ENCODE assay signal across 16 cellular contexts in the genomic region with DNA sequence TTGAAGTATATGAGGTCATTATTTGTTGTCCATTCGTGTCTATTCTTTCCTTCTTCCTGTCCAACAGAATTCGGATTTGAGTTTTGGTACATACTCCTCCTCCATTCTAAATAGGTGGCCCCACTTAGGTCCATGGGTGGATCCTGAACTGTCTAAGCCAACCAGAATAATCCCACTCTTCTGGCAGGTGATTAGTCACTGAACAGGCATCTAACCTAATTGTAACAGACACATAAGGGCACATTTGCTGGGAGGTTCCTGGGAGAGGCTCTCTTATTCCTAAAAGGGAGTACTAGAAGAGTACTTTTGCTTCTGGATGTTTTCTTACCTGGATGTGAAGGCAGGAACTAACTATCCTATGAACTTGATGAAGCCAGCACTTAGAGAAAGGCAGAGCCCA. TPM values are rescaled to one million over a fixed set of nuclear protein-coding genes. Genes with fewer than 3 reads are reported as not detected.
DNase-seq lines count a peak whose midpoint lies in the region; ATAC-seq, FAIRE-seq and TF ChIP-seq lines count a peak whose summit lies in the region.
"Had no signal": no experiment of that assay in that cellular context is flagged by ENCODE, and none has a peak within 500 bp of the region (broad histone marks: within the 10 kb centered on the region; RNA-seq: fewer than 3 reads in every experiment).

No MANE protein-coding gene starts in this region.

- H3K27me3 ChIP-seq in K562 (ENCODE audit: control insufficient read depth in 2 of 2, insufficient read depth in 2 of 2, low read length in 2 of 2) (no peaks in the 10 kb centered on the region), mesendoderm (ENCODE audit: insufficient read depth, low read length, poor library complexity) (no peaks in the 10 kb centered on the region), esophagus squamous epithelium (no peaks in the 10 kb centered on the region)
- H3K27me3 ChIP-seq: BLaER1 treated with 17β-estradiol and CSF1 and Interleukin-3, amounts not matched to agents 10 nM and 100 nM had no signal

- H2BK5ac ChIP-seq in mesendoderm (ENCODE audit: low read length), result no peak overlapping the region

- ATAC-seq in K562, result peak; percentile 33; the same call in 1 of the 3 replicates
- ATAC-seq in activated naive CD8-positive, alpha-beta T cell treated with anti-CD3 and anti-CD28 coated beads, Interleukin-2, amount 50 U/mL, for 24 hours, result no peak

- no peak overlapping the region for H3K27ac ChIP-seq in K562 (ENCODE audit: extremely low read depth, low read depth, low read length)
- H3K27ac ChIP-seq in mesendoderm (ENCODE audit: low read depth, low read length), result no peak overlapping the region
- no peak overlapping the region for H3K27ac ChIP-seq in esophagus squamous epithelium
- H3K27ac ChIP-seq: BLaER1 treated with 17β-estradiol and CSF1 and Interleukin-3, amounts not matched to agents 10 nM and 100 nM; GM23248 had no signal

- no peak for FAIRE-seq in K562 (lab: Jason Lieb, UNC)
- FAIRE-seq: H54 had no signal

- H3K4me3 Mint-ChIP-seq in activated naive CD8-positive, alpha-beta T cell treated with anti-CD3 and anti-CD28 coated beads, Interleukin-2, amount 50 U/mL, for 24 hours, result no peak overlapping the region
- H3K4me3 Mint-ChIP-seq: CD4-positive, CD25-positive, alpha-beta regulatory T cell had no signal

- CTCF ChIA-PET in K562 (lab: Yijun Ruan, JAX; ENCODE audit: low intra/inter-chr PET ratio), result no interaction called here

- H3K4me3 ChIP-seq in K562, result no peak overlapping the region
- H3K4me3 ChIP-seq in mesendoderm (ENCODE audit: low read length), result no peak overlapping the region
- H3K4me3 ChIP-seq in esophagus squamous epithelium, result no peak overlapping the region
- H3K4me3 ChIP-seq: BLaER1 treated with 17β-estradiol and CSF1 and Interleukin-3, amounts not matched to agents 10 nM and 100 nM; GM23248 had no signal

- H3K79me1 ChIP-seq in mesendoderm (ENCODE audit: low read length), result no peaks in the 10 kb centered on the region

- no peak overlapping the region for H2BK15ac ChIP-seq in mesendoderm (replicated peaks; ENCODE audit: low read depth)

- intact Hi-C loops in K562 (cut with micrococcal nuclease), result no loop called here
- intact Hi-C loops in esophagus squamous epithelium (cut with DNase I), result no loop called here

- H3K36me3 Mint-ChIP-seq in activated naive CD8-positive, alpha-beta T cell treated with anti-CD3 and anti-CD28 coated beads, Interleukin-2, amount 50 U/mL, for 24 hours (ENCODE audit: low read depth), result no peaks in the 10 kb centered on the region
- H3K36me3 Mint-ChIP-seq: CD4-positive, CD25-positive, alpha-beta regulatory T cell had no signal

- no peaks in the 10 kb centered on the region for H4K20me1 ChIP-seq in K562 (replicated peaks; ENCODE audit: control insufficient read depth, insufficient read depth, low read length)
- H4K20me1 ChIP-seq: BLaER1 treated with 17β-estradiol and CSF1 and Interleukin-3, amounts not matched to agents 10 nM and 100 nM had no signal

- no peak overlapping the region for H2AFZ ChIP-seq in K562 (ENCODE audit: low read depth, low read length)
- H2AFZ ChIP-seq: GM23248 had no signal

- H3K79me2 ChIP-seq in K562 (ENCODE audit: control insufficient read depth, insufficient read depth, low read length), result no peaks in the 10 kb centered on the region
- H3K79me2 ChIP-seq in mesendoderm (ENCODE audit: control insufficient read depth, insufficient read depth, low read length), result no peaks in the 10 kb centered on the region

- H3K18ac ChIP-seq in mesendoderm (ENCODE audit: low read length), result peak overlapping the region; percentile 45

- DNase-seq in NCI-H82 (lab: John Stamatoyannopoulos, UW) (peak; percentile 18), NCI-H82 treated with DMSO at 0.1 percent for 48 hours (lab: John Stamatoyannopoulos, UW; ENCODE audit: unreplicated experiment) (no peak), NCI-H226 (peak; percentile 56), K562 (ENCODE audit: extremely low read depth in 1 of 4, low spot score in 3 of 4) (no peak), mesendoderm (peak; percentile 63), esophagus squamous epithelium (lab: John Stamatoyannopoulos, UW) (no peak)
- no peak for DNase-seq in activated naive CD8-positive, alpha-beta T cell treated with anti-CD3 and anti-CD28 coated beads, Interleukin-2, amount 50 U/mL, for 24 hours
- DNase-seq: ACHN; Calu3; CD4-positive, CD25-positive, alpha-beta regulatory T cell; DMS 273 treated with DMSO at 0.1 percent for 48 hours; GM23248 had no signal

- H3K4me1 Mint-ChIP-seq in activated naive CD8-positive, alpha-beta T cell treated with anti-CD3 and anti-CD28 coated beads, Interleukin-2, amount 50 U/mL, for 24 hours, result no peaks in the 10 kb centered on the region
- H3K4me1 Mint-ChIP-seq: CD4-positive, CD25-positive, alpha-beta regulatory T cell had no signal

- no peak overlapping the region for H3K27ac Mint-ChIP-seq in activated naive CD8-positive, alpha-beta T cell treated with anti-CD3 and anti-CD28 coated beads, Interleukin-2, amount 50 U/mL, for 24 hours
- H3K27ac Mint-ChIP-seq: CD4-positive, CD25-positive, alpha-beta regulatory T cell had no signal

- no peak overlapping the region for H3K23ac ChIP-seq in mesendoderm (ENCODE audit: low read length)

- no peaks in the 10 kb centered on the region for H3K36me3 ChIP-seq in K562 (ENCODE audit: control insufficient read depth, insufficient read depth, low read length)
- H3K36me3 ChIP-seq in mesendoderm (ENCODE audit: control insufficient read depth, insufficient read depth, low read length), result no peaks in the 10 kb centered on the region
- no peaks in the 10 kb centered on the region for H3K36me3 ChIP-seq in esophagus squamous epithelium
- H3K36me3 ChIP-seq: BLaER1 treated with 17β-estradiol and CSF1 and Interleukin-3, amounts not matched to agents 10 nM and 100 nM had no signal

- POLR2A ChIA-PET in K562 (lab: Yijun Ruan, JAX), result interaction anchor here (0.8 kb wide), 1 partner anchor 34 kb away, joined by 3 read pairs; no protein-coding TSS in a partner anchor

- TF ChIP-seq POLR2A in K562 (conservative IDR thresholded peaks at IDR 0.05) (no peak), esophagus squamous epithelium (IDR thresholded peaks at IDR 0.05) (no peak)

- no peak for TF ChIP-seq EP300 in K562 (IDR thresholded peaks at IDR 0.05; ENCODE audit: low read length)

- H3K56ac ChIP-seq in mesendoderm (ENCODE audit: low read length), result no peak overlapping the region

- in situ Hi-C loops in K562 (cut with MboI), result no loop called here

- no peak overlapping the region for H3K4me2 ChIP-seq in K562 (ENCODE audit: insufficient read depth, low read length)
- no peak overlapping the region for H3K4me2 ChIP-seq in mesendoderm (ENCODE audit: low read length)
- H3K4me2 ChIP-seq: BLaER1 treated with 17β-estradiol and CSF1 and Interleukin-3, amounts not matched to agents 10 nM and 100 nM had no signal

- no peak overlapping the region for H3K9ac ChIP-seq in K562 (ENCODE audit: insufficient read depth in 1 of 2, low read depth in 2 of 2, low read length in 2 of 2)
- H3K9ac ChIP-seq in mesendoderm (ENCODE audit: low read length), result no peak overlapping the region
- H3K9ac ChIP-seq: BLaER1 treated with 17β-estradiol and CSF1 and Interleukin-3, amounts not matched to agents 10 nM and 100 nM; GM23248 had no signal

- WGBS in K562 (ENCODE audit: insufficient coverage, low coverage, missing lambda C conversion rate), result 14% methylated on average over 2 of the region's 2 CpGs
- WGBS in mesendoderm (ENCODE audit: extremely low coverage, insufficient coverage, low lambda C conversion rate), result no CpG with 5 or more reads among the region's 2 CpGs
- WGBS in esophagus squamous epithelium, 2 donors, result 78 to 89% methylated on average over 2 of the region's 2 CpGs

- H3K4ac ChIP-seq in mesendoderm (ENCODE audit: low read depth, low read length), result no peak overlapping the region

- BruUV-seq in K562 (replicated peaks; lab: Mats Ljungman, UMichigan), result no TSS peak

- H3K9me3 Mint-ChIP-seq in activated naive CD8-positive, alpha-beta T cell treated with anti-CD3 and anti-CD28 coated beads, Interleukin-2, amount 50 U/mL, for 24 hours, result no peaks in the 10 kb centered on the region

- H4K5ac ChIP-seq in mesendoderm (ENCODE audit: low read length), result no peak overlapping the region

- H3K9me3 ChIP-seq in K562 (replicated peaks; ENCODE audit: control insufficient read depth, insufficient read depth, low read depth, low read length), result no peaks in the 10 kb centered on the region
- no peaks in the 10 kb centered on the region for H3K9me3 ChIP-seq in esophagus squamous epithelium

- no peak overlapping the region for H4K8ac ChIP-seq in mesendoderm (ENCODE audit: low read depth, low read length)

- H2AK5ac ChIP-seq in mesendoderm (ENCODE audit: low read length), result no peak overlapping the region

- TF ChIP-seq RAD21 in K562 (CRISPR knock-in tag; conservative IDR thresholded peaks at IDR 0.05 in 1 of 2, IDR thresholded peaks at IDR 0.05 in 1 of 2), result no peak

- peaks cover 0 to 5% of the 10 kb centered on the region in 2 experiments; a peak in 1 of 5 replicates for H3K4me1 ChIP-seq in K562 (replicated peaks in 1 of 2; ENCODE audit: control insufficient read depth in 2 of 2, insufficient read depth in 2 of 2, low read length in 2 of 2)
- peaks cover 2% of the 10 kb centered on the region for H3K4me1 ChIP-seq in mesendoderm (ENCODE audit: control insufficient read depth, low read depth, low read length)
- H3K4me1 ChIP-seq in esophagus squamous epithelium, result no peaks in the 10 kb centered on the region
- H3K4me1 ChIP-seq: BLaER1 treated with 17β-estradiol and CSF1 and Interleukin-3, amounts not matched to agents 10 nM and 100 nM had no signal

- no peak overlapping the region for H2BK120ac ChIP-seq in mesendoderm (ENCODE audit: low read depth, low read length)

- TF ChIP-seq CTCF in K562 (IDR thresholded peaks at IDR 0.05 in 2 of 3, conservative IDR thresholded peaks at IDR 0.05 in 1 of 3; ENCODE audit: insufficient read depth in 2 of 3, low read depth in 1 of 3, low read length in 3 of 3) (no peak), esophagus squamous epithelium (IDR thresholded peaks at IDR 0.05) (no peak)

- no peaks in the 10 kb centered on the region for H3K9me1 ChIP-seq in K562 (ENCODE audit: control insufficient read depth, insufficient read depth, low read length)

- H3K27me3 Mint-ChIP-seq in activated naive CD8-positive, alpha-beta T cell treated with anti-CD3 and anti-CD28 coated beads, Interleukin-2, amount 50 U/mL, for 24 hours, result no peaks in the 10 kb centered on the region

RNA-seq across cellular contexts. Expression of a gene that starts 16.8 kb away (rescaled TPM):
- not detected in 2 replicates for total RNA-seq in K562 (2011; cell fraction: chromatin; rRNA removed; ENCODE audit: low replicate concordance)
- total RNA-seq in K562 (2011; cell fraction: nucleolus; rRNA removed), result not detected in 2 replicates
- not detected in 2 replicates for total RNA-seq in K562 (2011; cell fraction: nucleoplasm; rRNA removed)
- total RNA-seq in K562 (2014; rRNA removed) (not detected in 2 replicates), K562 (2014; rRNA removed; fragmentation: Illumina TruSeq; extraction: Trizol) (not detected in 2 replicates), K562 (2015; rRNA removed; fragmentation: Illumina TruSeq; extraction: Trizol) (not detected in 2 replicates), K562 (2021) (not detected in 2 replicates), esophagus squamous epithelium (not detected)
- polyA plus RNA-seq in K562 (2011; rRNA removed) (not detected in 2 replicates), K562 (2014; fragmentation: Illumina TruSeq; extraction: Trizol) (not detected in 2 replicates), K562 (2014; fragmentation: Nextera tagmentation; extraction: Ambion mirVana) (under 1 TPM in 1 of 2 experiments, not detected in 1; 0.10 TPM), K562 (2014; rRNA removed) (not detected in 2 replicates)
- polyA plus RNA-seq in K562 (2011; cell fraction: cytosol; rRNA removed), result not detected in 2 replicates
- polyA plus RNA-seq in K562 (2011; cell fraction: nucleus; rRNA removed), result not detected in 2 replicates
- polyA plus RNA-seq in K562 (2012), result not detected in 2 replicates
- polyA minus RNA-seq in K562 (2011; rRNA and poly(A)+ RNA removed), result not detected in 2 replicates
- not detected in 2 replicates for polyA minus RNA-seq in K562 (2011; cell fraction: cytosol; rRNA and poly(A)+ RNA removed)
- polyA minus RNA-seq in K562 (2011; cell fraction: nucleus; rRNA and poly(A)+ RNA removed), result not detected in 2 replicates
- not detected for polyA plus RNA-seq in mesendoderm (2013, experiment 1 of 2)
- polyA plus RNA-seq in mesendoderm (2013, experiment 2 of 2), result not detected
- total RNA-seq: A172; Calu3; CD4-positive, CD25-positive, alpha-beta regulatory T cell; Daoy; GM23248 had no signal
- polyA plus RNA-seq: CD4-positive, CD25-positive, alpha-beta regulatory T cell; GM23248 had no signal

Comparison
In these comparisons a context has a peak if more than half of its experiments do, and no peak if none do; other contexts are left out.
1. DNase-seq: peak in NCI-H82 (single experiment), NCI-H226 (single experiment) and mesendoderm (single experiment); none in NCI-H82 treated with DMSO at 0.1 percent for 48 hours (single experiment), K562 (0 of 4), activated naive CD8-positive, alpha-beta T cell treated with anti-CD3 and anti-CD28 coated beads, Interleukin-2, amount 50 U/mL, for 24 hours (single experiment) and esophagus squamous epithelium (single experiment).